ENCODE assay signal across 1 cellular context in genomic region chr14:22560638-22561365, GRCh38.
A peak's percentile ranks its signal among the peaks of the same experiment; 100 is the strongest.
TF ChIP-seq lines count a peak whose summit lies in the region.

No MANE protein-coding gene starts in this region.

TF ChIP-seq in HepG2, 621 proteins besides CTCF, POLR2A, EP300 and RAD21 (continued from another document and continues in another):
- TF ChIP-seq PAX8 (CRISPR knock-in tag; IDR thresholded peaks at IDR 0.05; ENCODE audit: borderline replicate concordance) (no peak), REL (CRISPR knock-in tag; conservative IDR thresholded peaks at IDR 0.05) (peak; percentile 49; the same call in 1 of the 2 replicates), ZNF609 (CRISPR knock-in tag; IDR thresholded peaks at IDR 0.05; ENCODE audit: borderline replicate concordance) (peak; percentile 97), ZNF572 (CRISPR knock-in tag; IDR thresholded peaks at IDR 0.05) (no peak), KDM3A (CRISPR knock-in tag; IDR thresholded peaks at IDR 0.05; ENCODE audit: low read depth) (no peak), CSRNP2 (CRISPR knock-in tag; conservative IDR thresholded peaks at IDR 0.05; ENCODE audit: low read depth) (no peak), ZNF879 (CRISPR knock-in tag; IDR thresholded peaks at IDR 0.05) (no peak), ZFP36L2 (CRISPR knock-in tag; IDR thresholded peaks at IDR 0.05) (no peak), NFYB (CRISPR knock-in tag; IDR thresholded peaks at IDR 0.05) (no peak), ZSCAN25 (CRISPR knock-in tag; IDR thresholded peaks at IDR 0.05) (no peak; the same call in 1 of the 2 replicates), ZNF431 (CRISPR knock-in tag; IDR thresholded peaks at IDR 0.05; ENCODE audit: borderline replicate concordance, low read depth) (no peak), CCDC6 (CRISPR knock-in tag; IDR thresholded peaks at IDR 0.05) (no peak), SIX1 (CRISPR knock-in tag; IDR thresholded peaks at IDR 0.05; ENCODE audit: borderline replicate concordance) (no peak), KDM4B (CRISPR knock-in tag; IDR thresholded peaks at IDR 0.05) (no peak), HMGXB3 (CRISPR knock-in tag; IDR thresholded peaks at IDR 0.05; ENCODE audit: borderline replicate concordance) (no peak), SALL1 (CRISPR knock-in tag; IDR thresholded peaks at IDR 0.05) (peak; percentile 88), RFX3 (CRISPR knock-in tag; IDR thresholded peaks at IDR 0.05) (no peak), ZNF552 (CRISPR knock-in tag; IDR thresholded peaks at IDR 0.05; ENCODE audit: borderline replicate concordance) (no peak), ARHGAP35 (CRISPR knock-in tag; IDR thresholded peaks at IDR 0.05; ENCODE audit: borderline replicate concordance) (no peak), ZNF33A (CRISPR knock-in tag; IDR thresholded peaks at IDR 0.05; ENCODE audit: borderline replicate concordance) (no peak), ATF6 (CRISPR knock-in tag; conservative IDR thresholded peaks at IDR 0.05) (no peak), ZBTB20 (CRISPR knock-in tag; IDR thresholded peaks at IDR 0.05; ENCODE audit: borderline replicate concordance, low read depth) (peak; percentile 61; the same call in 1 of the 2 replicates), ZFYVE20 (CRISPR knock-in tag; IDR thresholded peaks at IDR 0.05; ENCODE audit: borderline replicate concordance, low read depth) (no peak), NCOA5 (CRISPR knock-in tag; IDR thresholded peaks at IDR 0.05) (no peak), ISX (CRISPR knock-in tag; conservative IDR thresholded peaks at IDR 0.05) (no peak), USF2 (IDR thresholded peaks at IDR 0.05; ENCODE audit: low read depth, low read length) (no peak), USF2 (CRISPR knock-in tag; IDR thresholded peaks at IDR 0.05; ENCODE audit: borderline replicate concordance) (no peak), TSC22D2 (CRISPR knock-in tag; IDR thresholded peaks at IDR 0.05; ENCODE audit: borderline replicate concordance) (no peak; the same call in 1 of the 2 replicates), ZNF256 (CRISPR knock-in tag; conservative IDR thresholded peaks at IDR 0.05) (no peak), CENPT (CRISPR knock-in tag; IDR thresholded peaks at IDR 0.05; ENCODE audit: low read depth) (no peak), ZNF260 (CRISPR knock-in tag; IDR thresholded peaks at IDR 0.05; ENCODE audit: borderline replicate concordance, low read depth) (no peak), SNAPC4 (CRISPR knock-in tag; IDR thresholded peaks at IDR 0.05) (no peak), AGO2 (optimal IDR thresholded peaks at IDR 0.05; ENCODE audit: low read depth, low read length) (no peak), KLF15 (CRISPR knock-in tag; IDR thresholded peaks at IDR 0.05; ENCODE audit: borderline replicate concordance) (no peak), ZNF205 (CRISPR knock-in tag; IDR thresholded peaks at IDR 0.05) (peak; percentile 71; the same call in 1 of the 2 replicates), ZBTB1 (CRISPR knock-in tag; IDR thresholded peaks at IDR 0.05; ENCODE audit: borderline replicate concordance) (no peak), HOXA5 (CRISPR knock-in tag; IDR thresholded peaks at IDR 0.05) (no peak), ZBTB26 (CRISPR knock-in tag; IDR thresholded peaks at IDR 0.05; ENCODE audit: borderline replicate concordance) (0 out of 2 replicates have a peak, but pooled peaks have one; percentile 58)
